Comparison of ENCODE assay signal across 2 cellular contexts in genomic region chr6:129785081-129785755, GRCh38.
TF ChIP-seq lines count a peak whose summit lies in the region.

No MANE protein-coding gene starts in this region.

TF ChIP-seq in IMR-90, 13 proteins besides CTCF, POLR2A, EP300 and RAD21:
- TF ChIP-seq FOS (IDR thresholded peaks at IDR 0.05; ENCODE audit: low read depth, low read length) (0 out of 2 replicates have a peak, but pooled peaks have one; percentile 3), MAZ (IDR thresholded peaks at IDR 0.05; ENCODE audit: borderline replicate concordance, low read depth, low read length) (no peak)

TF ChIP-seq in K562, 482 proteins besides CTCF, POLR2A, EP300 and RAD21:
- TF ChIP-seq ZNF184 (CRISPR knock-in tag; IDR thresholded peaks at IDR 0.05) (no peak), FOS (IDR thresholded peaks at IDR 0.05; ENCODE audit: extremely low read depth, insufficient read length) (no peak), MCM2 (IDR thresholded peaks at IDR 0.05; ENCODE audit: low read depth) (no peak), GATA2 (CRISPR knock-in tag; IDR thresholded peaks at IDR 0.05) (no peak), HDAC8 (tag; IDR thresholded peaks at IDR 0.05) (no peak), ZZZ3 (IDR thresholded peaks at IDR 0.05) (no peak), CBX2 (IDR thresholded peaks at IDR 0.05; ENCODE audit: insufficient read depth, low read length, poor library complexity, severe bottlenecking) (no peak), SFPQ (IDR thresholded peaks at IDR 0.05; ENCODE audit: low read depth, low read length) (no peak), ZNF274 (IDR thresholded peaks at IDR 0.05; ENCODE audit: borderline replicate concordance, low read depth, low read length) (no peak), TRIM24 (IDR thresholded peaks at IDR 0.05) (no peak)
